In the genomic region with DNA sequence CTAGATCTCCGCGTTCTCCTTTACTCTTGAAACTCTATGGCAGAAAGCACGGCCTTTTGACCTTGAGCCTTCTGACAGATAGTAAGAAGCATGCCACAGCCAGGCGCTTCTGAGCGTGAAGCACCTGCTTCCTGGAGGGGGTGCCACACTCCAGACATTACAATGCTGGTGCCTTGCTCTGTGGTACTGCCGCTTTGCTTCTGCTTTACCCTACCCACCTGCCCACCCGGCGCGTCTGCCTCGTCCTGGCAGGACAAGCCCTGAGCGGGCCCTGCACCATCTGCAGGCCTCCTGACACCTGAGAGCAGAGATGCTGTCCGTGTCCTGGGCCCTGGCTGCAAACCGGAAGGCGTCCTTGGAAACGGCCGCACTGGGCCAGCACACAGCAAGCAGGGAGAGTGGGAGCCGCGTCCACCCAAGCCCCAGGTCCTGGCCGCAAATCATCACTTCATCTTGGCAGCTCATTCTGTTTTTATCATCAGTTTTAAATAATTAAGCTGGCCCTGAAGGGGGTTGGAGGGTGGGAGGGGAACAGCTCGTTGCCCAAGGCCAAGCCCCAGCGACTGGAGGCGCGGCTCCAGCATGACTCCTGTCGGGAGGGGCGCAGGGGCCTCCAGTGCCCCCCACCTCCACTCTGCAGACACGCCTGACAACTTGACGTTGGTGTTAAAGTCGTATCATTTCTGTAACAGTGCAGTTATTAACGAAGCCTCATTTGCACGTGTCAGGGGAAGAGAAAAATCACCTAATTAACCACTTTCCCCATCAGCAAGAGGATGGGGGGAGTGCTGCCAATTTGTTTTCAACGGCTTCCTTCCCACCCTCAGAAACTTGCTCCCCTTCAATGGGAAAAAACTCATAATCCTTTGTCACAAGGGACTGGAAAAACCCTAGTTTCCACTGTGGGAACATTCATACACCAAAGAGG, we compare ENCODE assay signal across 8 cellular contexts.
DNase-seq lines count a peak whose midpoint lies in the region; ATAC-seq and TF ChIP-seq lines count a peak whose summit lies in the region.

No MANE protein-coding gene starts in this region.

- peak overlapping the region; percentile 70 for H3K27ac Mint-ChIP-seq in activated naive CD8-positive, alpha-beta T cell treated with anti-CD3 and anti-CD28 coated beads, Interleukin-2, amount 50 U/mL, for 24 hours
- H3K27ac Mint-ChIP-seq in endothelial cell (ENCODE audit: unreplicated experiment): no peak overlapping the region

- H3K36me3 Mint-ChIP-seq in activated naive CD8-positive, alpha-beta T cell treated with anti-CD3 and anti-CD28 coated beads, Interleukin-2, amount 50 U/mL, for 24 hours (ENCODE audit: low read depth): peaks cover 6% of the 10 kb centered on the region
- peaks cover 13% of the 10 kb centered on the region for H3K36me3 Mint-ChIP-seq in endothelial cell (ENCODE audit: low read depth, unreplicated experiment)

- peaks cover 2% of the 10 kb centered on the region for H3K27me3 Mint-ChIP-seq in activated naive CD8-positive, alpha-beta T cell treated with anti-CD3 and anti-CD28 coated beads, Interleukin-2, amount 50 U/mL, for 24 hours
- peaks cover 19% of the 10 kb centered on the region for H3K27me3 Mint-ChIP-seq in endothelial cell (ENCODE audit: unreplicated experiment)

- H3K4me3 Mint-ChIP-seq in activated naive CD8-positive, alpha-beta T cell treated with anti-CD3 and anti-CD28 coated beads, Interleukin-2, amount 50 U/mL, for 24 hours: peak overlapping the region; percentile 36
- no peak overlapping the region for H3K4me3 Mint-ChIP-seq in endothelial cell (ENCODE audit: unreplicated experiment)

- H3K9me3 Mint-ChIP-seq in activated naive CD8-positive, alpha-beta T cell treated with anti-CD3 and anti-CD28 coated beads, Interleukin-2, amount 50 U/mL, for 24 hours: peaks cover 5% of the 10 kb centered on the region
- H3K9me3 Mint-ChIP-seq in endothelial cell (ENCODE audit: unreplicated experiment): no peaks in the 10 kb centered on the region

- DNase-seq in 8988T (peak; percentile 57), GM13976 (ENCODE audit: low spot score) (peak; percentile 69), endothelial cell (ENCODE audit: low spot score) (no peak), GOT3 (lab: John Stamatoyannopoulos, UW) (no peak), CD1c-positive myeloid dendritic cell (ENCODE audit: extremely low spot score) (no peak), iPS-NIHi11 (ENCODE audit: low spot score) (no peak)
- peak; percentile 49 for DNase-seq in activated naive CD8-positive, alpha-beta T cell treated with anti-CD3 and anti-CD28 coated beads, Interleukin-2, amount 50 U/mL, for 24 hours

- peak; percentile 54 for ATAC-seq in HG03196 (IDR thresholded peaks at IDR 0.05; ENCODE audit: unreplicated experiment)
- ATAC-seq in activated naive CD8-positive, alpha-beta T cell treated with anti-CD3 and anti-CD28 coated beads, Interleukin-2, amount 50 U/mL, for 24 hours: peak; percentile 48

- H3K4me1 Mint-ChIP-seq in activated naive CD8-positive, alpha-beta T cell treated with anti-CD3 and anti-CD28 coated beads, Interleukin-2, amount 50 U/mL, for 24 hours: peaks cover 74% of the 10 kb centered on the region
- H3K4me1 Mint-ChIP-seq in endothelial cell (ENCODE audit: unreplicated experiment): peaks cover 12% of the 10 kb centered on the region

- in situ Hi-C loops in GM13976 (cut with MboI; ENCODE audit: low sequenced_read_pairs, unreplicated experiment): no loop called here

- TF ChIP-seq CTCF in GM13976 (IDR thresholded peaks at IDR 0.05; ENCODE audit: borderline replicate concordance, control extremely low read depth, extremely low read depth, insufficient read depth, missing control alignments) (peak; percentile 12), endothelial cell (IDR thresholded peaks at IDR 0.05; ENCODE audit: unreplicated experiment) (no peak)

Comparison
In these comparisons a context has a peak if more than half of its experiments do, and no peak if none do; other contexts are left out.
1. DNase-seq: peak in 8988T (single experiment), GM13976 (single experiment) and activated naive CD8-positive, alpha-beta T cell treated with anti-CD3 and anti-CD28 coated beads, Interleukin-2, amount 50 U/mL, for 24 hours (single experiment); none in endothelial cell (single experiment), GOT3 (single experiment), CD1c-positive myeloid dendritic cell (single experiment) and iPS-NIHi11 (single experiment).